ENCODE assay signal across 8 cellular contexts in genomic region chr1:32071758-32072621, GRCh38. TPM values are rescaled to one million over a fixed set of nuclear protein-coding genes. Genes with fewer than 3 reads are reported as not detected.
A peak's percentile ranks its signal among the peaks of the same experiment; 100 is the strongest.
DNase-seq lines count a peak whose midpoint lies in the region; ATAC-seq and TF ChIP-seq lines count a peak whose summit lies in the region.

No MANE protein-coding gene starts in this region.

- peak overlapping the region; percentile 83 for H3K4me3 ChIP-seq in left ventricle myocardium inferior
- H3K4me3 ChIP-seq in PC-3 (ENCODE audit: low read length) = peak overlapping the region; percentile 95
- peak overlapping the region; percentile 69 to 86 for H3K4me3 ChIP-seq in duodenal mucosa (ENCODE audit: low read depth in 1 of 2, low read length in 2 of 2)

- no peaks in the 10 kb centered on the region for H3F3A ChIP-seq in PC-3 (ENCODE audit: low read length, unreplicated experiment)

- peak overlapping the region; percentile 98 for H3K27ac ChIP-seq in left ventricle myocardium inferior (replicated peaks)
- peak overlapping the region; percentile 81 for H3K27ac ChIP-seq in PC-3 (ENCODE audit: low read length)
- H3K27ac ChIP-seq in duodenal mucosa (ENCODE audit: low read depth, low read length) = peak overlapping the region; percentile 84

- intact Hi-C loops in left ventricle myocardium inferior (cut with micrococcal nuclease) (no loop called here), cardiac septum (cut with DNase I) (loop anchor here (1.0 to 2.0 kb wide), 2 partner anchors 37 to 59 kb away; partner anchors contain the start of genes KHDRBS1 and KPNA6), PC-3 (cut with micrococcal nuclease) (no loop called here)

- peak overlapping the region; percentile 81 to 89 for H3K27ac Mint-ChIP-seq in natural killer cell treated with Interleukin-12 subunit alpha and Interleukin-12 subunit beta and Interleukin-15 and Interleukin-18, amount 100 ng/mL, for 72 hours

- POLR2A ChIA-PET in PC-3 (lab: Charles Lee; ENCODE audit: unreplicated experiment) = interaction anchor here (1.4 kb wide), 1 partner anchor 36 kb away, joined by 31 read pairs; the partner anchor contains the start of gene KPNA6

- TSS peak; percentile 91 for BruUV-seq in PC-3 (replicated peaks; lab: Mats Ljungman, UMichigan)

- H3K36me3 ChIP-seq in left ventricle myocardium inferior (peaks cover 22% of the 10 kb centered on the region), PC-3 (ENCODE audit: low read depth, low read length) (peaks cover 6% of the 10 kb centered on the region; the same call in 1 of the 2 replicates), duodenal mucosa (ENCODE audit: control insufficient read depth in 1 of 2, insufficient read depth in 2 of 2, low read length in 2 of 2) (peaks cover 3 to 16% of the 10 kb centered on the region in 2 donors)

- H2AFZ ChIP-seq in PC-3 (ENCODE audit: low read length) = peak overlapping the region; percentile 98

- no peaks in the 10 kb centered on the region for H3K36me3 Mint-ChIP-seq in natural killer cell treated with Interleukin-12 subunit alpha and Interleukin-12 subunit beta and Interleukin-15 and Interleukin-18, amount 100 ng/mL, for 72 hours

- H3K4me1 ChIP-seq in left ventricle myocardium inferior (peaks cover 31% of the 10 kb centered on the region), PC-3 (ENCODE audit: insufficient read depth, low read length) (peaks cover 17% of the 10 kb centered on the region), duodenal mucosa (ENCODE audit: control insufficient read depth in 1 of 2, insufficient read depth in 2 of 2, low read length in 2 of 2) (peaks cover 11 to 19% of the 10 kb centered on the region in 2 donors)

- ATAC-seq in PC-3 (peak; percentile 37), GM19035 (IDR thresholded peaks at IDR 0.05; ENCODE audit: unreplicated experiment) (no peak)
- ATAC-seq in natural killer cell treated with Interleukin-12 subunit alpha and Interleukin-12 subunit beta and Interleukin-15 and Interleukin-18, amount 100 ng/mL, for 72 hours = no peak

- H3K9me3 ChIP-seq in left ventricle myocardium inferior (replicated peaks) (no peaks in the 10 kb centered on the region), PC-3 (ENCODE audit: low read length) (no peaks in the 10 kb centered on the region), duodenal mucosa (ENCODE audit: control insufficient read depth in 1 of 2, low read length in 2 of 2) (no peaks in the 10 kb centered on the region)

- H3K9ac ChIP-seq in PC-3 (ENCODE audit: low read length) (peak overlapping the region; percentile 89), duodenal mucosa (ENCODE audit: low read depth in 1 of 2, low read length in 2 of 2) (peak overlapping the region; percentile 61 to 89)

- H3K4me3 Mint-ChIP-seq in natural killer cell treated with Interleukin-12 subunit alpha and Interleukin-12 subunit beta and Interleukin-15 and Interleukin-18, amount 100 ng/mL, for 72 hours = peak overlapping the region; percentile 89

- peaks cover 24% of the 10 kb centered on the region for H3K79me2 ChIP-seq in PC-3 (ENCODE audit: low read length)

- H3K27me3 ChIP-seq in left ventricle myocardium inferior (ENCODE audit: low read depth) (no peaks in the 10 kb centered on the region), PC-3 (ENCODE audit: low read length) (no peaks in the 10 kb centered on the region), duodenal mucosa (ENCODE audit: control insufficient read depth in 1 of 2, insufficient read depth in 2 of 2, low read length in 2 of 2) (no peaks in the 10 kb centered on the region)

- H3K4me1 Mint-ChIP-seq in natural killer cell treated with Interleukin-12 subunit alpha and Interleukin-12 subunit beta and Interleukin-15 and Interleukin-18, amount 100 ng/mL, for 72 hours (ENCODE audit: low read depth in 2 of 2) = peaks cover 24 to 27% of the 10 kb centered on the region in 2 donors

- H3K9me3 Mint-ChIP-seq in natural killer cell treated with Interleukin-12 subunit alpha and Interleukin-12 subunit beta and Interleukin-15 and Interleukin-18, amount 100 ng/mL, for 72 hours = no peaks in the 10 kb centered on the region

- H3K4me2 ChIP-seq in PC-3 (ENCODE audit: low read length) = peak overlapping the region; percentile 99

- H3K9me2 ChIP-seq in PC-3 (replicated peaks; ENCODE audit: low read length) = no peaks in the 10 kb centered on the region

- H4K20me1 ChIP-seq in PC-3 (ENCODE audit: low read length) = no peaks in the 10 kb centered on the region

- no peak for DNase-seq in left ventricle myocardium inferior
- no peak for DNase-seq in cardiac septum (ENCODE audit: low spot score)
- peak; percentile 64 for DNase-seq in PC-3
- peak; percentile 62 for DNase-seq in natural killer cell treated with Interleukin-12 subunit alpha and Interleukin-12 subunit beta and Interleukin-15 and Interleukin-18, amount 100 ng/mL, for 72 hours (ENCODE audit: low spot score)
- no peak for DNase-seq in NCI-H774 (lab: John Stamatoyannopoulos, UW)
- DNase-seq in SKM-1 (lab: John Stamatoyannopoulos, UW; ENCODE audit: unreplicated experiment) = no peak

- CTCF ChIA-PET in PC-3 (lab: Charles Lee) = interaction anchor here (0.7 to 1.4 kb wide), 2 partner anchors 29 to 36 kb away, joined by 4 read pairs; partner anchors contain the start of gene KPNA6

- no peaks in the 10 kb centered on the region for H3K27me3 Mint-ChIP-seq in natural killer cell treated with Interleukin-12 subunit alpha and Interleukin-12 subunit beta and Interleukin-15 and Interleukin-18, amount 100 ng/mL, for 72 hours

- no peak for TF ChIP-seq CTCF in left ventricle myocardium inferior (IDR thresholded peaks at IDR 0.05; ENCODE audit: borderline replicate concordance)
- no peak for TF ChIP-seq CTCF in PC-3 (conservative IDR thresholded peaks at IDR 0.05; ENCODE audit: low read depth, low read length)

RNA-seq across cellular contexts. Expression of gene TMEM39B, which starts 0.7 kb away (rescaled TPM):
- total RNA-seq in left ventricle myocardium inferior (5.8 TPM), cardiac septum (7.1 TPM), PC-3 (2014; rRNA removed) (7.7 and 9.4 TPM in 2 replicates)
- 10 to 100 TPM; 20.5 to 26.9 TPM for total RNA-seq in natural killer cell treated with Interleukin-12 subunit alpha and Interleukin-12 subunit beta and Interleukin-15 and Interleukin-18, amount 100 ng/mL, for 72 hours

RNA-seq across cellular contexts. Expression of gene KPNA6, which starts 35.9 kb away (rescaled TPM):
- total RNA-seq in left ventricle myocardium inferior (75.9 TPM), cardiac septum (81.4 TPM), PC-3 (2014; rRNA removed) (45.7 and 45.8 TPM in 2 replicates)
- total RNA-seq in natural killer cell treated with Interleukin-12 subunit alpha and Interleukin-12 subunit beta and Interleukin-15 and Interleukin-18, amount 100 ng/mL, for 72 hours = 10 to 100 TPM; 80.9 to 88.9 TPM

RNA-seq across cellular contexts. Expression of gene KHDRBS1, which starts 58.3 kb away (rescaled TPM):
- total RNA-seq in left ventricle myocardium inferior (58.2 TPM), cardiac septum (73.1 TPM), PC-3 (2014; rRNA removed) (86.7 and 114 TPM in 2 replicates)
- total RNA-seq in natural killer cell treated with Interleukin-12 subunit alpha and Interleukin-12 subunit beta and Interleukin-15 and Interleukin-18, amount 100 ng/mL, for 72 hours = 100 to 1,000 TPM; 156 TPM

Comparison
In these comparisons a context has a peak if more than half of its experiments do, and no peak if none do; other contexts are left out.
1. DNase-seq: peak in PC-3 (single experiment) and natural killer cell treated with Interleukin-12 subunit alpha and Interleukin-12 subunit beta and Interleukin-15 and Interleukin-18, amount 100 ng/mL, for 72 hours (single experiment); none in left ventricle myocardium inferior (single experiment), cardiac septum (single experiment), NCI-H774 (single experiment) and SKM-1 (single experiment).
2. Peak in every context shown above with its lines, with median percentiles within 50 percentile points of each other: H3K27ac ChIP-seq and H3K4me3 ChIP-seq.